13 cellular contexts compared by ENCODE assay signal in genomic region chr6:135540207-135540877, GRCh38. TPM values are rescaled to one million over a fixed set of nuclear protein-coding genes. Genes with fewer than 3 reads are reported as not detected.
DNase-seq lines count a peak whose midpoint lies in the region; ATAC-seq and TF ChIP-seq lines count a peak whose summit lies in the region.
"Had no signal": no experiment of that assay in that cellular context is flagged by ENCODE, and none has a peak within 500 bp of the region (broad histone marks: within the 10 kb centered on the region; RNA-seq: fewer than 3 reads in every experiment).

No MANE protein-coding gene starts in this region.

- H3K4me3 Mint-ChIP-seq in immature natural killer cell: no peak overlapping the region
- H3K4me3 Mint-ChIP-seq: activated B cell treated with CpG ODN at 0.5 μM for 24 hours had no signal

- no peak overlapping the region for H3K27ac ChIP-seq in brain microvascular endothelial cell
- H3K27ac ChIP-seq: upper lobe of right lung had no signal

- H3K36me3 Mint-ChIP-seq in immature natural killer cell: peaks cover 0 to 4% (median 0%) of the 10 kb centered on the region in 3 donors

- no peaks in the 10 kb centered on the region for H3K36me3 ChIP-seq in brain microvascular endothelial cell (replicated peaks)
- H3K36me3 ChIP-seq: upper lobe of right lung had no signal

- ATAC-seq in HG02981 (IDR thresholded peaks at IDR 0.05; ENCODE audit: unreplicated experiment): no peak
- ATAC-seq: upper lobe of right lung had no signal

- H3K4me1 Mint-ChIP-seq in immature natural killer cell: peaks cover 29 to 30% of the 10 kb centered on the region in 2 donors

- H3K9me3 Mint-ChIP-seq in immature natural killer cell: no peaks in the 10 kb centered on the region
- H3K9me3 Mint-ChIP-seq: activated B cell treated with CpG ODN at 0.5 μM for 24 hours had no signal

- H3K27me3 Mint-ChIP-seq in immature natural killer cell (ENCODE audit: low read depth in 3 of 3): peaks cover 0 to 4% (median 2%) of the 10 kb centered on the region in 3 donors

- TF ChIP-seq CTCF in brain microvascular endothelial cell (IDR thresholded peaks at IDR 0.05; ENCODE audit: low read depth, low read length, missing control alignments): peak; percentile 59

- no peak overlapping the region for H3K4me3 ChIP-seq in brain microvascular endothelial cell (ENCODE audit: low read depth, low read length)
- H3K4me3 ChIP-seq: upper lobe of right lung had no signal

- no peaks in the 10 kb centered on the region for H3K27me3 ChIP-seq in brain microvascular endothelial cell (replicated peaks)
- H3K27me3 ChIP-seq: upper lobe of right lung had no signal

- no peak overlapping the region for H3K27ac Mint-ChIP-seq in immature natural killer cell
- H3K27ac Mint-ChIP-seq: activated B cell treated with CpG ODN at 0.5 μM for 24 hours had no signal

- DNase-seq in NCI-H1092 treated with DMSO at 0.1 percent for 48 hours (lab: John Stamatoyannopoulos, UW) (peak; percentile 17), NCI-H1092 (lab: John Stamatoyannopoulos, UW) (no peak), M059J (ENCODE audit: low read depth) (peak; percentile 41), brain microvascular endothelial cell (peak; percentile 54), midbrain (lab: John Stamatoyannopoulos, UW) (peak; percentile 1), NCI-H510A treated with DMSO at 0.1 percent for 48 hours (lab: John Stamatoyannopoulos, UW) (no peak), immature natural killer cell (no peak)
- DNase-seq: activated B cell treated with CpG ODN at 0.5 μM for 24 hours, activated gamma-delta T cell treated with Interleukin-2 at 50 U/mL for 16 hours, left cardiac atrium, NCI-H1105, upper lobe of right lung had no signal

- in situ Hi-C loops in brain microvascular endothelial cell (cut with HindIII; ENCODE audit: low pct_ligation_motif_present, low sequenced_read_pairs): no loop called here

RNA-seq across cellular contexts. Expression of gene AHI1, which starts 42.8 kb away (rescaled TPM):
- 9.6 and 11.9 TPM in 2 replicates for total RNA-seq in M059J (2014; rRNA removed; shearing (Covaris generic))
- 1 to 10 TPM; 1.5 to 4.9 (median 4.5) TPM for polyA plus RNA-seq in immature natural killer cell

Comparison
In these comparisons a context has a peak if more than half of its experiments do, and no peak if none do; other contexts are left out.
1. DNase-seq: peak in NCI-H1092 treated with DMSO at 0.1 percent for 48 hours (single experiment), M059J (single experiment), brain microvascular endothelial cell (single experiment) and midbrain (single experiment); none in NCI-H1092 (single experiment), NCI-H510A treated with DMSO at 0.1 percent for 48 hours (single experiment) and immature natural killer cell (0 of 3).